ENCODE assay signal across 18 cellular contexts in genomic region chr5:111953351-111954127, GRCh38.
DNase-seq lines count a peak whose midpoint lies in the region; TF ChIP-seq lines count a peak whose summit lies in the region.
"Had no signal": no experiment of that assay in that cellular context is flagged by ENCODE, and none has a peak within 500 bp of the region (broad histone marks: within the 10 kb centered on the region; RNA-seq: fewer than 3 reads in every experiment).

No MANE protein-coding gene starts in this region.

- TF ChIP-seq CTCF in suprapubic skin (IDR thresholded peaks at IDR 0.05): no peak

- H3K9me3 ChIP-seq in SJSA1 (replicated peaks) (0 out of 2 replicates have a peak, but pooled peaks cover 4% of the 10 kb centered on the region), skeletal muscle satellite cell (replicated peaks; ENCODE audit: low read length) (no peaks in the 10 kb centered on the region), suprapubic skin (no peaks in the 10 kb centered on the region)
- H3K9me3 ChIP-seq: colonic mucosa had no signal

- H3K4me2 ChIP-seq in skeletal muscle satellite cell (ENCODE audit: low read length): peak overlapping the region; percentile 49

- peaks cover 35% of the 10 kb centered on the region for H3K4me1 ChIP-seq in SJSA1 (replicated peaks)
- peaks cover 63% of the 10 kb centered on the region for H3K4me1 ChIP-seq in skeletal muscle satellite cell (ENCODE audit: control insufficient read depth, insufficient read depth, low read length)
- H3K4me1 ChIP-seq in suprapubic skin: no peaks in the 10 kb centered on the region
- H3K4me1 ChIP-seq: colonic mucosa had no signal

- H3K36me3 ChIP-seq in SJSA1 (no peaks in the 10 kb centered on the region), skeletal muscle satellite cell (ENCODE audit: insufficient read depth, low read length) (no peaks in the 10 kb centered on the region), suprapubic skin (no peaks in the 10 kb centered on the region)
- H3K36me3 ChIP-seq: colonic mucosa had no signal

- H3K27me3 ChIP-seq in SJSA1 (replicated peaks) (no peaks in the 10 kb centered on the region), skeletal muscle satellite cell (ENCODE audit: control insufficient read depth, insufficient read depth, low read length) (no peaks in the 10 kb centered on the region), suprapubic skin (no peaks in the 10 kb centered on the region)
- H3K27me3 ChIP-seq: colonic mucosa had no signal

- H3K9ac ChIP-seq in skeletal muscle satellite cell (ENCODE audit: low read depth, low read length): peak overlapping the region; percentile 73

- DNase-seq in ELR (ENCODE audit: low read depth) (peak; percentile 73), SJSA1 (ENCODE audit: low read depth in 1 of 2, low spot score in 2 of 2) (peak; percentile 62 to 95), fibroblast of peridontal ligament (ENCODE audit: extremely low read depth) (peak; percentile 76), suprapubic skin (ENCODE audit: low spot score in 2 of 2) (no peak), amniotic stem cell (lab: John Stamatoyannopoulos, UW) (no peak)
- DNase-seq in stimulated activated CD8-positive, alpha-beta memory T cell treated with anti-CD3 and anti-CD28 coated beads, Interleukin-4, amount 100 ng/mL, for 48 hours: no peak
- DNase-seq: activated CD4-positive, CD25-positive, alpha-beta regulatory T cell treated with anti-CD3 and anti-CD28 coated beads, Interleukin-2, amount 50 U/mL, for 72 hours; activated CD8-positive, alpha-beta memory T cell treated with anti-CD3 and anti-CD28 coated beads, Interleukin-2, amount 10 ng/mL, durations not matched to agents 7 days and 5 days; activated effector memory CD4-positive, alpha-beta T cell treated with Interleukin-2 at 50 U/mL for 16 hours; anterior cingulate cortex; colonic mucosa; H7; KG1; NCI-H1105 treated with DMSO at 0.1 percent for 48 hours; NCI-H2171; T-helper 17 cell had no signal

- TF ChIP-seq POLR2A in suprapubic skin (IDR thresholded peaks at IDR 0.05): no peak

- 81% methylated on average over 4 of the region's 4 CpGs for WGBS in suprapubic skin

- no peak for TF ChIP-seq EP300 in suprapubic skin (IDR thresholded peaks at IDR 0.05)

- H3K27ac ChIP-seq in SJSA1: peak overlapping the region; percentile 87
- no peak overlapping the region for H3K27ac ChIP-seq in suprapubic skin
- H3K27ac ChIP-seq: C4-2B, colonic mucosa had no signal

- H3K4me3 ChIP-seq in SJSA1: no peak overlapping the region
- H3K4me3 ChIP-seq in skeletal muscle satellite cell (ENCODE audit: low read length): no peak overlapping the region
- H3K4me3 ChIP-seq in suprapubic skin: no peak overlapping the region
- H3K4me3 ChIP-seq: colonic mucosa had no signal

Comparison
In these comparisons a context has a peak if more than half of its experiments do, and no peak if none do; other contexts are left out.
1. DNase-seq: peak in ELR (single experiment), SJSA1 (2 of 2) and fibroblast of peridontal ligament (single experiment); none in suprapubic skin (0 of 2), stimulated activated CD8-positive, alpha-beta memory T cell treated with anti-CD3 and anti-CD28 coated beads, Interleukin-4, amount 100 ng/mL, for 48 hours (single experiment) and amniotic stem cell (single experiment).